ENCODE assay signal across 1 cellular context in the genomic region with DNA sequence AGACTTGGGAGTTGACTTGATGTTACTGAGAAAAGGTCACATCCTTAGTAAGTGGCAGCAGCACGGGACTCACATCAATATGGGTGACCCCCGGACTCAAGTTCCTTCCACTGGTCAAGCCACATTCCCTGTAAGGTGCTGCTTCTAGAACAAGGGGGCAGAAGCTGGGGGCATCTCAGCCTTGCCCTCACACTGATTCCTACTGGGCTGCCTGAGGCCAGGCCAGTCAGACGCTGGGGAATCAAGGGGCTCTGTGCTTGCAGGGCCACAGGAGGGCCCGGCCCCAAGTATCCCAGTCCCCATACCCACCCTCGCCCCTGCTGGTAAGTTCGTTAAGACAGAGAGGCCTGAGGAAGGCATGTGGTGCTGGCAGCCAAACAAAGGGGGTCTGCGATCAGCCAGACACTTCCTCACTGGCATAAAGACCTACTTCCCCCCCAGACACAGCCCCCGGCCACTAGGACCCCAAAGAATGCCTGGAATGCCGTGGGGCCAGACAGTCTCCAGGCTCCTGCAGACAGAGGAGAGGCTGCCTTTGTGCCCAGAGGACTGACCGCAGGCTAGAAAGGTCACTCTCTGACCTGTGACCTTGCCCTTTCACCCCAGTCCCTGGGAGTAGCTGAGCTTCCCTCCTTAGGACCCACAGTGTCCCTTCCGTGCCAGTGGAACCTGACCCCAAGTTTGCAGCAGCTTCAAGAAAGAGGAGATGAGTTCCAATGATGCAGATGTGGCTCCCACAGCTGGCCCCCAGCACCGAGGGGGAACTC.
TF ChIP-seq lines count a peak whose summit lies in the region.

No MANE protein-coding gene starts in this region.

TF ChIP-seq in GM23338, 12 proteins besides CTCF, POLR2A, EP300 and RAD21 (continued from another document):
- TF ChIP-seq, protein P1, sequence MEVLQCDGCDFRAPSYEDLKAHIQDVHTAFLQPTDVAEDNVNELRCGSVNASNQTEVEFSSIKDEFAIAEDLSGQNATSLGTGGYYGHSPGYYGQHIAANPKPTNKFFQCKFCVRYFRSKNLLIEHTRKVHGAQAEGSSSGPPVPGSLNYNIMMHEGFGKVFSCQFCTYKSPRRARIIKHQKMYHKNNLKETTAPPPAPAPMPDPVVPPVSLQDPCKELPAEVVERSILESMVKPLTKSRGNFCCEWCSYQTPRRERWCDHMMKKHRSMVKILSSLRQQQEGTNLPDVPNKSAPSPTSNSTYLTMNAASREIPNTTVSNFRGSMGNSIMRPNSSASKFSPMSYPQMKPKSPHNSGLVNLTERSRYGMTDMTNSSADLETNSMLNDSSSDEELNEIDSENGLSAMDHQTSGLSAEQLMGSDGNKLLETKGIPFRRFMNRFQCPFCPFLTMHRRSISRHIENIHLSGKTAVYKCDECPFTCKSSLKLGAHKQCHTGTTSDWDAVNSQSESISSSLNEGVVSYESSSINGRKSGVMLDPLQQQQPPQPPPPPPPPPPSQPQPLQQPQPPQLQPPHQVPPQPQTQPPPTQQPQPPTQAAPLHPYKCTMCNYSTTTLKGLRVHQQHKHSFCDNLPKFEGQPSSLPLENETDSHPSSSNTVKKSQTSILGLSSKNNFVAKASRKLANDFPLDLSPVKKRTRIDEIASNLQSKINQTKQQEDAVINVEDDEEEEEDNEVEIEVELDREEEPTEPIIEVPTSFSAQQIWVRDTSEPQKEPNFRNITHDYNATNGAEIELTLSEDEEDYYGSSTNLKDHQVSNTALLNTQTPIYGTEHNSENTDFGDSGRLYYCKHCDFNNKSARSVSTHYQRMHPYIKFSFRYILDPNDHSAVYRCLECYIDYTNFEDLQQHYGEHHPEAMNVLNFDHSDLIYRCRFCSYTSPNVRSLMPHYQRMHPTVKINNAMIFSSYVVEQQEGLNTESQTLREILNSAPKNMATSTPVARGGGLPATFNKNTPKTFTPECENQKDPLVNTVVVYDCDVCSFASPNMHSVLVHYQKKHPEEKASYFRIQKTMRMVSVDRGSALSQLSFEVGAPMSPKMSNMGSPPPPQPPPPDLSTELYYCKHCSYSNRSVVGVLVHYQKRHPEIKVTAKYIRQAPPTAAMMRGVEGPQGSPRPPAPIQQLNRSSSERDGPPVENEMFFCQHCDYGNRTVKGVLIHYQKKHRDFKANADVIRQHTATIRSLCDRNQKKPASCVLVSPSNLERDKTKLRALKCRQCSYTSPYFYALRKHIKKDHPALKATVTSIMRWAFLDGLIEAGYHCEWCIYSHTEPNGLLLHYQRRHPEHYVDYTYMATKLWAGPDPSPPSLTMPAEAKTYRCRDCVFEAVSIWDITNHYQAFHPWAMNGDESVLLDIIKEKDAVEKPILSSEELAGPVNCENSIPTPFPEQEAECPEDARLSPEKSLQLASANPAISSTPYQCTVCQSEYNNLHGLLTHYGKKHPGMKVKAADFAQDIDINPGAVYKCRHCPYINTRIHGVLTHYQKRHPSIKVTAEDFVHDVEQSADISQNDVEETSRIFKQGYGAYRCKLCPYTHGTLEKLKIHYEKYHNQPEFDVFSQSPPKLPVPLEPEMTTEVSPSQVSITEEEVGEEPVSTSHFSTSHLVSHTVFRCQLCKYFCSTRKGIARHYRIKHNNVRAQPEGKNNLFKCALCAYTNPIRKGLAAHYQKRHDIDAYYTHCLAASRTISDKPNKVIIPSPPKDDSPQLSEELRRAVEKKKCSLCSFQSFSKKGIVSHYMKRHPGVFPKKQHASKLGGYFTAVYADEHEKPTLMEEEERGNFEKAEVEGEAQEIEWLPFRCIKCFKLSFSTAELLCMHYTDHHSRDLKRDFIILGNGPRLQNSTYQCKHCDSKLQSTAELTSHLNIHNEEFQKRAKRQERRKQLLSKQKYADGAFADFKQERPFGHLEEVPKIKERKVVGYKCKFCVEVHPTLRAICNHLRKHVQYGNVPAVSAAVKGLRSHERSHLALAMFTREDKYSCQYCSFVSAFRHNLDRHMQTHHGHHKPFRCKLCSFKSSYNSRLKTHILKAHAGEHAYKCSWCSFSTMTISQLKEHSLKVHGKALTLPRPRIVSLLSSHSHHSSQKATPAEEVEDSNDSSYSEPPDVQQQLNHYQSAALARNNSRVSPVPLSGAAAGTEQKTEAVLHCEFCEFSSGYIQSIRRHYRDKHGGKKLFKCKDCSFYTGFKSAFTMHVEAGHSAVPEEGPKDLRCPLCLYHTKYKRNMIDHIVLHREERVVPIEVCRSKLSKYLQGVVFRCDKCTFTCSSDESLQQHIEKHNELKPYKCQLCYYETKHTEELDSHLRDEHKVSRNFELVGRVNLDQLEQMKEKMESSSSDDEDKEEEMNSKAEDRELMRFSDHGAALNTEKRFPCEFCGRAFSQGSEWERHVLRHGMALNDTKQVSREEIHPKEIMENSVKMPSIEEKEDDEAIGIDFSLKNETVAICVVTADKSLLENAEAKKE (CRISPR knock-in tag; IDR thresholded peaks at IDR 0.05): no peak
- TF ChIP-seq EZH2phosphoT487 (IDR thresholded peaks at IDR 0.05; ENCODE audit: unreplicated experiment): no peak
- TF ChIP-seq, protein P2, sequence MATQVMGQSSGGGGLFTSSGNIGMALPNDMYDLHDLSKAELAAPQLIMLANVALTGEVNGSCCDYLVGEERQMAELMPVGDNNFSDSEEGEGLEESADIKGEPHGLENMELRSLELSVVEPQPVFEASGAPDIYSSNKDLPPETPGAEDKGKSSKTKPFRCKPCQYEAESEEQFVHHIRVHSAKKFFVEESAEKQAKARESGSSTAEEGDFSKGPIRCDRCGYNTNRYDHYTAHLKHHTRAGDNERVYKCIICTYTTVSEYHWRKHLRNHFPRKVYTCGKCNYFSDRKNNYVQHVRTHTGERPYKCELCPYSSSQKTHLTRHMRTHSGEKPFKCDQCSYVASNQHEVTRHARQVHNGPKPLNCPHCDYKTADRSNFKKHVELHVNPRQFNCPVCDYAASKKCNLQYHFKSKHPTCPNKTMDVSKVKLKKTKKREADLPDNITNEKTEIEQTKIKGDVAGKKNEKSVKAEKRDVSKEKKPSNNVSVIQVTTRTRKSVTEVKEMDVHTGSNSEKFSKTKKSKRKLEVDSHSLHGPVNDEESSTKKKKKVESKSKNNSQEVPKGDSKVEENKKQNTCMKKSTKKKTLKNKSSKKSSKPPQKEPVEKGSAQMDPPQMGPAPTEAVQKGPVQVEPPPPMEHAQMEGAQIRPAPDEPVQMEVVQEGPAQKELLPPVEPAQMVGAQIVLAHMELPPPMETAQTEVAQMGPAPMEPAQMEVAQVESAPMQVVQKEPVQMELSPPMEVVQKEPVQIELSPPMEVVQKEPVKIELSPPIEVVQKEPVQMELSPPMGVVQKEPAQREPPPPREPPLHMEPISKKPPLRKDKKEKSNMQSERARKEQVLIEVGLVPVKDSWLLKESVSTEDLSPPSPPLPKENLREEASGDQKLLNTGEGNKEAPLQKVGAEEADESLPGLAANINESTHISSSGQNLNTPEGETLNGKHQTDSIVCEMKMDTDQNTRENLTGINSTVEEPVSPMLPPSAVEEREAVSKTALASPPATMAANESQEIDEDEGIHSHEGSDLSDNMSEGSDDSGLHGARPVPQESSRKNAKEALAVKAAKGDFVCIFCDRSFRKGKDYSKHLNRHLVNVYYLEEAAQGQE (IDR thresholded peaks at IDR 0.05; ENCODE audit: unreplicated experiment): no peak
- TF ChIP-seq JUNB (IDR thresholded peaks at IDR 0.05; ENCODE audit: unreplicated experiment): no peak
